ENCODE assay signal across 8 cellular contexts in genomic region chr12:71662861-71663560, GRCh38. TPM values are rescaled to one million over a fixed set of nuclear protein-coding genes. Genes with fewer than 3 reads are reported as not detected.
DNase-seq lines count a peak whose midpoint lies in the region; ATAC-seq and TF ChIP-seq lines count a peak whose summit lies in the region.

No MANE protein-coding gene starts in this region.

- peak; percentile 24 for ATAC-seq in GM19438 (IDR thresholded peaks at IDR 0.05; ENCODE audit: low read depth, unreplicated experiment)
- ATAC-seq in HG03565 (IDR thresholded peaks at IDR 0.05; ENCODE audit: unreplicated experiment) = peak; percentile 23
- peak; percentile 40 for ATAC-seq in Right ventricle myocardium superior (ENCODE audit: poor library complexity)

- peak; percentile 87 for DNase-seq in CD1c-positive myeloid dendritic cell (ENCODE audit: extremely low spot score)
- DNase-seq in SK-N-DZ (ENCODE audit: low spot score) = peak; percentile 18
- DNase-seq in Right ventricle myocardium superior = peak; percentile 75
- peak; percentile 42 for DNase-seq in pons (ENCODE audit: low spot score)
- peak; percentile 73 for DNase-seq in transverse colon

- peaks cover 0 to 23% (median 11%) of the 10 kb centered on the region in 4 donors for H3K36me3 ChIP-seq in transverse colon

- 0 to 1% methylated on average over 1 to 51 of the region's 53 CpGs for WGBS in transverse colon (ENCODE audit: low coverage in 1 of 2), 2 donors

- H3K9me3 Mint-ChIP-seq in activated naive CD4-positive, alpha-beta T cell treated with anti-CD3 and anti-CD28 coated beads, Interleukin-2, amount 50 U/mL, for 24 hours = no peaks in the 10 kb centered on the region

- peak; percentile 27 for TF ChIP-seq POLR2A in transverse colon (IDR thresholded peaks at IDR 0.05)

- peaks cover 14 to 36% (median 23%) of the 10 kb centered on the region in 4 donors for H3K4me1 ChIP-seq in transverse colon

- H3K4me3 ChIP-seq in transverse colon = peak overlapping the region; percentile 67 to 85 (median 76)

- peaks cover 29% of the 10 kb centered on the region for H3K36me3 Mint-ChIP-seq in activated naive CD4-positive, alpha-beta T cell treated with anti-CD3 and anti-CD28 coated beads, Interleukin-2, amount 50 U/mL, for 24 hours

- H3K4me1 Mint-ChIP-seq in activated naive CD4-positive, alpha-beta T cell treated with anti-CD3 and anti-CD28 coated beads, Interleukin-2, amount 50 U/mL, for 24 hours = peaks cover 54% of the 10 kb centered on the region

- no peaks in the 10 kb centered on the region for H3K9me3 ChIP-seq in transverse colon

- TF ChIP-seq EP300 in transverse colon (IDR thresholded peaks at IDR 0.05; ENCODE audit: low read depth) = no peak

- H3K27ac Mint-ChIP-seq in activated naive CD4-positive, alpha-beta T cell treated with anti-CD3 and anti-CD28 coated beads, Interleukin-2, amount 50 U/mL, for 24 hours = peak overlapping the region; percentile 100

- no peaks in the 10 kb centered on the region for H3K27me3 ChIP-seq in transverse colon

- peak in 1 of 5 experiments; percentile 10 for TF ChIP-seq CTCF in transverse colon (IDR thresholded peaks at IDR 0.05)

- peak overlapping the region; percentile 100 for H3K4me3 Mint-ChIP-seq in activated naive CD4-positive, alpha-beta T cell treated with anti-CD3 and anti-CD28 coated beads, Interleukin-2, amount 50 U/mL, for 24 hours

- H3K27ac ChIP-seq in transverse colon = peak overlapping the region; percentile 97 to 99 (median 98)

- H3K27me3 Mint-ChIP-seq in activated naive CD4-positive, alpha-beta T cell treated with anti-CD3 and anti-CD28 coated beads, Interleukin-2, amount 50 U/mL, for 24 hours = no peaks in the 10 kb centered on the region

- in situ Hi-C loops in transverse colon (cut with MboI; ENCODE audit: low pct_ligation_motif_present in 1 of 4, low pct_unique_long_range_greater_than_20kb in 1 of 4, low sequenced_read_pairs in 3 of 4) = no loop called here

- intact Hi-C loops in Right ventricle myocardium superior (cut with DNase I) (loop anchor here (10.0 kb wide), 1 partner anchor 92 kb away; the partner anchor contains the start of gene RAB21), transverse colon (cut with DNase I; ENCODE audit: low total_unique reads) (loop anchor here (10.0 kb wide), 1 partner anchor 82 kb away; no protein-coding TSS in a partner anchor)

RNA-seq across cellular contexts. Expression of gene ZFC3H1, which starts 0.6 kb away (rescaled TPM):
- 8.3 and 9.6 TPM in 2 replicates for polyA plus RNA-seq in SK-N-DZ (2014; cell fraction: cytosol; rRNA removed)
- 79.3 and 145 TPM in 2 replicates for polyA plus RNA-seq in SK-N-DZ (2014; cell fraction: nucleus; rRNA removed)
- total RNA-seq in Right ventricle myocardium superior = 17.9 TPM
- total RNA-seq in transverse colon = 100 to 1,000 TPM in 2 of 4 donors, 10 to 100 TPM in 2; 61.9 to 141 (median 91.6) TPM

RNA-seq across cellular contexts. Expression of gene THAP2, which starts 1.1 kb away (rescaled TPM):
- polyA plus RNA-seq in SK-N-DZ (2014; cell fraction: cytosol; rRNA removed) = 9.8 and 10.6 TPM in 2 replicates
- 16.2 and 21.8 TPM in 2 replicates for polyA plus RNA-seq in SK-N-DZ (2014; cell fraction: nucleus; rRNA removed)
- total RNA-seq in Right ventricle myocardium superior = 10.2 TPM
- total RNA-seq in transverse colon = 1 to 10 TPM in 3 of 4 donors, not detected in 1; 2.8 to 3.5 (median 3.3) TPM

RNA-seq across cellular contexts. Expression of gene TMEM19, which starts 22.9 kb away (rescaled TPM):
- polyA plus RNA-seq in SK-N-DZ (2014; cell fraction: cytosol; rRNA removed) = 10.1 and 18.6 TPM in 2 replicates
- 4.8 and 5.3 TPM in 2 replicates for polyA plus RNA-seq in SK-N-DZ (2014; cell fraction: nucleus; rRNA removed)
- total RNA-seq in Right ventricle myocardium superior = 27.3 TPM
- 10 to 100 TPM in 2 of 4 donors, 1 to 10 TPM in 2; 7.9 to 41.1 (median 20.4) TPM for total RNA-seq in transverse colon

Comparison
In these comparisons a context has a peak if more than half of its experiments do, and no peak if none do; other contexts are left out.
1. Peak in every context shown above with its lines: DNase-seq, ATAC-seq, H3K4me3 ChIP-seq and H3K27ac ChIP-seq.
2. DNase-seq: peak in every context shown above with its lines; median percentile 87 in CD1c-positive myeloid dendritic cell; 75 in Right ventricle myocardium superior; 73 in transverse colon; 42 in pons; 18 in SK-N-DZ.